In the genomic region with DNA sequence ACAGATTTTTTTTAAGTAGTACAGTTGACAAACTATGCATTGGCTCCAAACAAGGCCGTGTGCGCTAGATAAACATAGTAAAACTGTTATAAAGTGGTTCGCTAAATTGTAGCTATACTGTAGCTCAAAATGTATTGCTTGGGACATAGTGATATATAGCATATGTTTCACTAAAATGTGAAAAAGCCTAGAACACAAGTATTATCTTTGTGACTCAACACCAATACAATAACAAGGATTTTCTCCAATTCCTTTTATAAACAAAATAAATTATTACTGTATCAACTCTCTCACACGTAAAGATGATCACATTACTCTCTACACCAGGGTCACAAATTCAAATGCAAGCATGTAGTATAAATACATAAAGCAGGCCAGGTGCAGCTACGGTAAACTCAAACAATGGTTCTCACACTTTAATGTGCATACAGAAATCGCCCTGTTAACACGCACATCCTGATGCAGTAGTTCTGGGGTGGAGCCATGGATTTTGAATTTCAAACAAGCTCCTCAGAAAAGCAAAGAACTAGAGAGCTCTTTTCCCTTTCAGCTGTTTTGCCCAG, we compare ENCODE assay signal across 1 cellular context.
TF ChIP-seq lines count a peak whose summit lies in the region.

No MANE protein-coding gene starts in this region.

TF ChIP-seq in HEK293, 187 proteins besides CTCF, POLR2A, EP300 and RAD21 (continued from another document and continues in another):
- TF ChIP-seq, protein P1, sequence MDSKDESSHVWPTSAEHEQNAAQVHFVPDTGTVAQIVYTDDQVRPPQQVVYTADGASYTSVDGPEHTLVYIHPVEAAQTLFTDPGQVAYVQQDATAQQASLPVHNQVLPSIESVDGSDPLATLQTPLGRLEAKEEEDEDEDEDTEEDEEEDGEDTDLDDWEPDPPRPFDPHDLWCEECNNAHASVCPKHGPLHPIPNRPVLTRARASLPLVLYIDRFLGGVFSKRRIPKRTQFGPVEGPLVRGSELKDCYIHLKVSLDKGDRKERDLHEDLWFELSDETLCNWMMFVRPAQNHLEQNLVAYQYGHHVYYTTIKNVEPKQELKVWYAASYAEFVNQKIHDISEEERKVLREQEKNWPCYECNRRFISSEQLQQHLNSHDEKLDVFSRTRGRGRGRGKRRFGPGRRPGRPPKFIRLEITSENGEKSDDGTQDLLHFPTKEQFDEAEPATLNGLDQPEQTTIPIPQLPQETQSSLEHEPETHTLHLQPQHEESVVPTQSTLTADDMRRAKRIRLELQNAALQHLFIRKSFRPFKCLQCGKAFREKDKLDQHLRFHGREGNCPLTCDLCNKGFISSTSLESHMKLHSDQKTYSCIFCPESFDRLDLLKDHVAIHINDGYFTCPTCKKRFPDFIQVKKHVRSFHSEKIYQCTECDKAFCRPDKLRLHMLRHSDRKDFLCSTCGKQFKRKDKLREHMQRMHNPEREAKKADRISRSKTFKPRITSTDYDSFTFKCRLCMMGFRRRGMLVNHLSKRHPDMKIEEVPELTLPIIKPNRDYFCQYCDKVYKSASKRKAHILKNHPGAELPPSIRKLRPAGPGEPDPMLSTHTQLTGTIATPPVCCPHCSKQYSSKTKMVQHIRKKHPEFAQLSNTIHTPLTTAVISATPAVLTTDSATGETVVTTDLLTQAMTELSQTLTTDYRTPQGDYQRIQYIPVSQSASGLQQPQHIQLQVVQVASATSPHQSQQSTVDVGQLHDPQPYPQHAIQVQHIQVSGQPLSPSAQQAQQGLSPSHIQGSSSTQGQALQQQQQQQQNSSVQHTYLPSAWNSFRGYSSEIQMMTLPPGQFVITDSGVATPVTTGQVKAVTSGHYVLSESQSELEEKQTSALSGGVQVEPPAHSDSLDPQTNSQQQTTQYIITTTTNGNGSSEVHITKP (tag by site-specific recombination; IDR thresholded peaks at IDR 0.05) = 0 out of 2 replicates have a peak, but pooled peaks have one; percentile 6
- TF ChIP-seq ZNF266 (tag by site-specific recombination; IDR thresholded peaks at IDR 0.05; ENCODE audit: low read depth) (no peak), ZNF544 (tag by site-specific recombination; IDR thresholded peaks at IDR 0.05) (no peak), ZNF792 (tag by site-specific recombination; IDR thresholded peaks at IDR 0.05) (0 out of 2 replicates have a peak, but pooled peaks have one; percentile 16), ZNF843 (tag by site-specific recombination; IDR thresholded peaks at IDR 0.05) (peak; percentile 93), ZNF426 (tag by site-specific recombination; IDR thresholded peaks at IDR 0.05) (no peak), FEZF1 (tag by site-specific recombination; IDR thresholded peaks at IDR 0.05) (peak; percentile 84), ZNF132 (tag by site-specific recombination; IDR thresholded peaks at IDR 0.05; ENCODE audit: borderline replicate concordance) (no peak), ZNF585B (tag by site-specific recombination; IDR thresholded peaks at IDR 0.05) (no peak), ZNF184 (tag by site-specific recombination; IDR thresholded peaks at IDR 0.05) (no peak), ZNF747 (tag by site-specific recombination; IDR thresholded peaks at IDR 0.05) (no peak), ZNF530 (tag by site-specific recombination; IDR thresholded peaks at IDR 0.05; ENCODE audit: low read depth) (no peak), ZNF354C (tag by site-specific recombination; IDR thresholded peaks at IDR 0.05; ENCODE audit: borderline replicate concordance, low read depth) (no peak), ZNF423 (tag by site-specific recombination; IDR thresholded peaks at IDR 0.05) (no peak), ZEB2 (tag by site-specific recombination; IDR thresholded peaks at IDR 0.05) (peak; percentile 68), ZXDB (tag by site-specific recombination; IDR thresholded peaks at IDR 0.05) (peak; percentile 86), ZNF830 (tag by site-specific recombination; IDR thresholded peaks at IDR 0.05; ENCODE audit: low read depth) (no peak), ZNF596 (tag by site-specific recombination; IDR thresholded peaks at IDR 0.05) (peak; percentile 23), KLF7 (tag by site-specific recombination; IDR thresholded peaks at IDR 0.05; ENCODE audit: borderline replicate concordance) (0 out of 2 replicates have a peak, but pooled peaks have one; percentile 18), ZNF785 (tag by site-specific recombination; IDR thresholded peaks at IDR 0.05) (no peak), ZNF140 (tag by site-specific recombination; IDR thresholded peaks at IDR 0.05) (no peak), ZNF157 (tag by site-specific recombination; IDR thresholded peaks at IDR 0.05) (no peak)
- TF ChIP-seq, protein P2, sequence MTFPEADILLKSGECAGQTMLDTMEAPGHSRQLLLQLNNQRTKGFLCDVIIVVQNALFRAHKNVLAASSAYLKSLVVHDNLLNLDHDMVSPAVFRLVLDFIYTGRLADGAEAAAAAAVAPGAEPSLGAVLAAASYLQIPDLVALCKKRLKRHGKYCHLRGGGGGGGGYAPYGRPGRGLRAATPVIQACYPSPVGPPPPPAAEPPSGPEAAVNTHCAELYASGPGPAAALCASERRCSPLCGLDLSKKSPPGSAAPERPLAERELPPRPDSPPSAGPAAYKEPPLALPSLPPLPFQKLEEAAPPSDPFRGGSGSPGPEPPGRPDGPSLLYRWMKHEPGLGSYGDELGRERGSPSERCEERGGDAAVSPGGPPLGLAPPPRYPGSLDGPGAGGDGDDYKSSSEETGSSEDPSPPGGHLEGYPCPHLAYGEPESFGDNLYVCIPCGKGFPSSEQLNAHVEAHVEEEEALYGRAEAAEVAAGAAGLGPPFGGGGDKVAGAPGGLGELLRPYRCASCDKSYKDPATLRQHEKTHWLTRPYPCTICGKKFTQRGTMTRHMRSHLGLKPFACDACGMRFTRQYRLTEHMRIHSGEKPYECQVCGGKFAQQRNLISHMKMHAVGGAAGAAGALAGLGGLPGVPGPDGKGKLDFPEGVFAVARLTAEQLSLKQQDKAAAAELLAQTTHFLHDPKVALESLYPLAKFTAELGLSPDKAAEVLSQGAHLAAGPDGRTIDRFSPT (tag by site-specific recombination; IDR thresholded peaks at IDR 0.05) = no peak
- TF ChIP-seq, protein P3, sequence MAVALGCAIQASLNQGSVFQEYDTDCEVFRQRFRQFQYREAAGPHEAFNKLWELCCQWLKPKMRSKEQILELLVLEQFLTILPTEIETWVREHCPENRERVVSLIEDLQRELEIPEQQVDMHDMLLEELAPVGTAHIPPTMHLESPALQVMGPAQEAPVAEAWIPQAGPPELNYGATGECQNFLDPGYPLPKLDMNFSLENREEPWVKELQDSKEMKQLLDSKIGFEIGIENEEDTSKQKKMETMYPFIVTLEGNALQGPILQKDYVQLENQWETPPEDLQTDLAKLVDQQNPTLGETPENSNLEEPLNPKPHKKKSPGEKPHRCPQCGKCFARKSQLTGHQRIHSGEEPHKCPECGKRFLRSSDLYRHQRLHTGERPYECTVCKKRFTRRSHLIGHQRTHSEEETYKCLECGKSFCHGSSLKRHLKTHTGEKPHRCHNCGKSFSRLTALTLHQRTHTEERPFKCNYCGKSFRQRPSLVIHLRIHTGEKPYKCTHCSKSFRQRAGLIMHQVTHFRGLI (tag by site-specific recombination; IDR thresholded peaks at IDR 0.05) = no peak
- TF ChIP-seq, protein P4, sequence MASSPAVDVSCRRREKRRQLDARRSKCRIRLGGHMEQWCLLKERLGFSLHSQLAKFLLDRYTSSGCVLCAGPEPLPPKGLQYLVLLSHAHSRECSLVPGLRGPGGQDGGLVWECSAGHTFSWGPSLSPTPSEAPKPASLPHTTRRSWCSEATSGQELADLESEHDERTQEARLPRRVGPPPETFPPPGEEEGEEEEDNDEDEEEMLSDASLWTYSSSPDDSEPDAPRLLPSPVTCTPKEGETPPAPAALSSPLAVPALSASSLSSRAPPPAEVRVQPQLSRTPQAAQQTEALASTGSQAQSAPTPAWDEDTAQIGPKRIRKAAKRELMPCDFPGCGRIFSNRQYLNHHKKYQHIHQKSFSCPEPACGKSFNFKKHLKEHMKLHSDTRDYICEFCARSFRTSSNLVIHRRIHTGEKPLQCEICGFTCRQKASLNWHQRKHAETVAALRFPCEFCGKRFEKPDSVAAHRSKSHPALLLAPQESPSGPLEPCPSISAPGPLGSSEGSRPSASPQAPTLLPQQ (tag by site-specific recombination; IDR thresholded peaks at IDR 0.05) = peak; percentile 87
- TF ChIP-seq, protein P5, sequence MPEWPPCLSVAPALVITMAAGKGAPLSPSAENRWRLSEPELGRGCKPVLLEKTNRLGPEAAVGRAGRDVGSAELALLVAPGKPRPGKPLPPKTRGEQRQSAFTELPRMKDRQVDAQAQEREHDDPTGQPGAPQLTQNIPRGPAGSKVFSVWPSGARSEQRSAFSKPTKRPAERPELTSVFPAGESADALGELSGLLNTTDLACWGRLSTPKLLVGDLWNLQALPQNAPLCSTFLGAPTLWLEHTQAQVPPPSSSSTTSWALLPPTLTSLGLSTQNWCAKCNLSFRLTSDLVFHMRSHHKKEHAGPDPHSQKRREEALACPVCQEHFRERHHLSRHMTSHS (tag by site-specific recombination; IDR thresholded peaks at IDR 0.05) = 0 out of 2 replicates have a peak, but pooled peaks have one; percentile 32
- TF ChIP-seq, protein P6, sequence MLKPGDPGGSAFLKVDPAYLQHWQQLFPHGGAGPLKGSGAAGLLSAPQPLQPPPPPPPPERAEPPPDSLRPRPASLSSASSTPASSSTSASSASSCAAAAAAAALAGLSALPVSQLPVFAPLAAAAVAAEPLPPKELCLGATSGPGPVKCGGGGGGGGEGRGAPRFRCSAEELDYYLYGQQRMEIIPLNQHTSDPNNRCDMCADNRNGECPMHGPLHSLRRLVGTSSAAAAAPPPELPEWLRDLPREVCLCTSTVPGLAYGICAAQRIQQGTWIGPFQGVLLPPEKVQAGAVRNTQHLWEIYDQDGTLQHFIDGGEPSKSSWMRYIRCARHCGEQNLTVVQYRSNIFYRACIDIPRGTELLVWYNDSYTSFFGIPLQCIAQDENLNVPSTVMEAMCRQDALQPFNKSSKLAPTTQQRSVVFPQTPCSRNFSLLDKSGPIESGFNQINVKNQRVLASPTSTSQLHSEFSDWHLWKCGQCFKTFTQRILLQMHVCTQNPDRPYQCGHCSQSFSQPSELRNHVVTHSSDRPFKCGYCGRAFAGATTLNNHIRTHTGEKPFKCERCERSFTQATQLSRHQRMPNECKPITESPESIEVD (tag by site-specific recombination; IDR thresholded peaks at IDR 0.05) = peak; percentile 94
- TF ChIP-seq, protein P7, sequence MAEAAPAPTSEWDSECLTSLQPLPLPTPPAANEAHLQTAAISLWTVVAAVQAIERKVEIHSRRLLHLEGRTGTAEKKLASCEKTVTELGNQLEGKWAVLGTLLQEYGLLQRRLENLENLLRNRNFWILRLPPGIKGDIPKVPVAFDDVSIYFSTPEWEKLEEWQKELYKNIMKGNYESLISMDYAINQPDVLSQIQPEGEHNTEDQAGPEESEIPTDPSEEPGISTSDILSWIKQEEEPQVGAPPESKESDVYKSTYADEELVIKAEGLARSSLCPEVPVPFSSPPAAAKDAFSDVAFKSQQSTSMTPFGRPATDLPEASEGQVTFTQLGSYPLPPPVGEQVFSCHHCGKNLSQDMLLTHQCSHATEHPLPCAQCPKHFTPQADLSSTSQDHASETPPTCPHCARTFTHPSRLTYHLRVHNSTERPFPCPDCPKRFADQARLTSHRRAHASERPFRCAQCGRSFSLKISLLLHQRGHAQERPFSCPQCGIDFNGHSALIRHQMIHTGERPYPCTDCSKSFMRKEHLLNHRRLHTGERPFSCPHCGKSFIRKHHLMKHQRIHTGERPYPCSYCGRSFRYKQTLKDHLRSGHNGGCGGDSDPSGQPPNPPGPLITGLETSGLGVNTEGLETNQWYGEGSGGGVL (tag by site-specific recombination; IDR thresholded peaks at IDR 0.05) = peak; percentile 35; the same call in 1 of the 2 replicates
- TF ChIP-seq, protein P8, sequence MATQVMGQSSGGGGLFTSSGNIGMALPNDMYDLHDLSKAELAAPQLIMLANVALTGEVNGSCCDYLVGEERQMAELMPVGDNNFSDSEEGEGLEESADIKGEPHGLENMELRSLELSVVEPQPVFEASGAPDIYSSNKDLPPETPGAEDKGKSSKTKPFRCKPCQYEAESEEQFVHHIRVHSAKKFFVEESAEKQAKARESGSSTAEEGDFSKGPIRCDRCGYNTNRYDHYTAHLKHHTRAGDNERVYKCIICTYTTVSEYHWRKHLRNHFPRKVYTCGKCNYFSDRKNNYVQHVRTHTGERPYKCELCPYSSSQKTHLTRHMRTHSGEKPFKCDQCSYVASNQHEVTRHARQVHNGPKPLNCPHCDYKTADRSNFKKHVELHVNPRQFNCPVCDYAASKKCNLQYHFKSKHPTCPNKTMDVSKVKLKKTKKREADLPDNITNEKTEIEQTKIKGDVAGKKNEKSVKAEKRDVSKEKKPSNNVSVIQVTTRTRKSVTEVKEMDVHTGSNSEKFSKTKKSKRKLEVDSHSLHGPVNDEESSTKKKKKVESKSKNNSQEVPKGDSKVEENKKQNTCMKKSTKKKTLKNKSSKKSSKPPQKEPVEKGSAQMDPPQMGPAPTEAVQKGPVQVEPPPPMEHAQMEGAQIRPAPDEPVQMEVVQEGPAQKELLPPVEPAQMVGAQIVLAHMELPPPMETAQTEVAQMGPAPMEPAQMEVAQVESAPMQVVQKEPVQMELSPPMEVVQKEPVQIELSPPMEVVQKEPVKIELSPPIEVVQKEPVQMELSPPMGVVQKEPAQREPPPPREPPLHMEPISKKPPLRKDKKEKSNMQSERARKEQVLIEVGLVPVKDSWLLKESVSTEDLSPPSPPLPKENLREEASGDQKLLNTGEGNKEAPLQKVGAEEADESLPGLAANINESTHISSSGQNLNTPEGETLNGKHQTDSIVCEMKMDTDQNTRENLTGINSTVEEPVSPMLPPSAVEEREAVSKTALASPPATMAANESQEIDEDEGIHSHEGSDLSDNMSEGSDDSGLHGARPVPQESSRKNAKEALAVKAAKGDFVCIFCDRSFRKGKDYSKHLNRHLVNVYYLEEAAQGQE (tag by site-specific recombination; IDR thresholded peaks at IDR 0.05) = no peak
- TF ChIP-seq, protein P9, sequence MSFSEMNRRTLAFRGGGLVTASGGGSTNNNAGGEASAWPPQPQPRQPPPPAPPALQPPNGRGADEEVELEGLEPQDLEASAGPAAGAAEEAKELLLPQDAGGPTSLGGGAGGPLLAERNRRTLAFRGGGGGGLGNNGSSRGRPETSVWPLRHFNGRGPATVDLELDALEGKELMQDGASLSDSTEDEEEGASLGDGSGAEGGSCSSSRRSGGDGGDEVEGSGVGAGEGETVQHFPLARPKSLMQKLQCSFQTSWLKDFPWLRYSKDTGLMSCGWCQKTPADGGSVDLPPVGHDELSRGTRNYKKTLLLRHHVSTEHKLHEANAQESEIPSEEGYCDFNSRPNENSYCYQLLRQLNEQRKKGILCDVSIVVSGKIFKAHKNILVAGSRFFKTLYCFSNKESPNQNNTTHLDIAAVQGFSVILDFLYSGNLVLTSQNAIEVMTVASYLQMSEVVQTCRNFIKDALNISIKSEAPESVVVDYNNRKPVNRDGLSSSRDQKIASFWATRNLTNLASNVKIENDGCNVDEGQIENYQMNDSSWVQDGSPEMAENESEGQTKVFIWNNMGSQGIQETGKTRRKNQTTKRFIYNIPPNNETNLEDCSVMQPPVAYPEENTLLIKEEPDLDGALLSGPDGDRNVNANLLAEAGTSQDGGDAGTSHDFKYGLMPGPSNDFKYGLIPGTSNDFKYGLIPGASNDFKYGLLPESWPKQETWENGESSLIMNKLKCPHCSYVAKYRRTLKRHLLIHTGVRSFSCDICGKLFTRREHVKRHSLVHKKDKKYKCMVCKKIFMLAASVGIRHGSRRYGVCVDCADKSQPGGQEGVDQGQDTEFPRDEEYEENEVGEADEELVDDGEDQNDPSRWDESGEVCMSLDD (tag by site-specific recombination; IDR thresholded peaks at IDR 0.05) = no peak
- TF ChIP-seq, protein P10, sequence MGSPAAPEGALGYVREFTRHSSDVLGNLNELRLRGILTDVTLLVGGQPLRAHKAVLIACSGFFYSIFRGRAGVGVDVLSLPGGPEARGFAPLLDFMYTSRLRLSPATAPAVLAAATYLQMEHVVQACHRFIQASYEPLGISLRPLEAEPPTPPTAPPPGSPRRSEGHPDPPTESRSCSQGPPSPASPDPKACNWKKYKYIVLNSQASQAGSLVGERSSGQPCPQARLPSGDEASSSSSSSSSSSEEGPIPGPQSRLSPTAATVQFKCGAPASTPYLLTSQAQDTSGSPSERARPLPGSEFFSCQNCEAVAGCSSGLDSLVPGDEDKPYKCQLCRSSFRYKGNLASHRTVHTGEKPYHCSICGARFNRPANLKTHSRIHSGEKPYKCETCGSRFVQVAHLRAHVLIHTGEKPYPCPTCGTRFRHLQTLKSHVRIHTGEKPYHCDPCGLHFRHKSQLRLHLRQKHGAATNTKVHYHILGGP (tag by site-specific recombination; IDR thresholded peaks at IDR 0.05) = peak; percentile 92
